Comparison of ENCODE assay signal across 8 cellular contexts in the genomic region with DNA sequence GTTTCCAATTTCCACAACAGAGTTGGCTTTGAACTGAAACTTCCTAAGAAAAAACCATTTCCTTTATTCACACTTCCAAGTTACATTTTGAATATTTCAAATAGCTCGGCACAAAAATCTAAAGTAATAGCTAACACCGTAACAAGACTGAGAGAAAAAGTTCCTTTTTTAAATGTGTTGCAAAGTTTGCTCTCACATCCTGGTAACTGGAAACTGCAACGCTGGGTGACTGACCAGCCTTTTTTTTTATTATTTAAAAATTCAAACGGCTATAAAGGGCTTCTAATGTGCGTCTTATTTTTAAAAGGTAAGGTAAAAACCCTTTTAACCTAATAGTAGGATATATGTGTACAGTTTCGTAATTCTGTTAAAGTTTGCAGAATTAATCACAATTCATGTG. TPM values are rescaled to one million over a fixed set of nuclear protein-coding genes. Genes with fewer than 3 reads are reported as not detected.
DNase-seq lines count a peak whose midpoint lies in the region; ATAC-seq, FAIRE-seq and TF ChIP-seq lines count a peak whose summit lies in the region.

No MANE protein-coding gene starts in this region.

- H3K27ac ChIP-seq in A549 (peak overlapping the region; percentile 95 to 97), HL-60 (replicated peaks) (peak overlapping the region; percentile 93), body of pancreas (peak overlapping the region in 3 of 4 donors; percentile 88 to 98 (median 96)), mesodermal cell (ENCODE audit: low read depth, low read length, severe bottlenecking) (peak overlapping the region; percentile 93)

- no peaks in the 10 kb centered on the region for H3K27me3 ChIP-seq in HL-60 (ENCODE audit: insufficient read depth, poor library complexity, severe bottlenecking)
- no peaks in the 10 kb centered on the region for H3K27me3 ChIP-seq in body of pancreas

- H3K36me3 ChIP-seq in body of pancreas (replicated peaks in 1 of 2; ENCODE audit: insufficient read depth in 1 of 2, low read depth in 2 of 2) (no peaks in the 10 kb centered on the region), mesodermal cell (ENCODE audit: control insufficient read depth, insufficient read depth, low read length) (peaks cover 6% of the 10 kb centered on the region)

- no peak for DNase-seq in A549 (ENCODE audit: low read depth in 1 of 2, low spot score in 1 of 2)
- DNase-seq in HL-60 (ENCODE audit: low read depth in 1 of 2, low spot score in 1 of 2): no peak
- DNase-seq in body of pancreas: no peak
- DNase-seq in NCI-H345 (lab: John Stamatoyannopoulos, UW): no peak
- DNase-seq in OCI-M1 (lab: John Stamatoyannopoulos, UW): no peak

- H3K4me1 ChIP-seq in A549 (peaks cover 47% of the 10 kb centered on the region), body of pancreas (peaks cover 54% of the 10 kb centered on the region), mesodermal cell (ENCODE audit: control insufficient read depth, insufficient read depth, low read length, poor library complexity, severe bottlenecking) (peaks cover 15% of the 10 kb centered on the region)

- peak overlapping the region; percentile 93 for H3K4me2 ChIP-seq in A549

- no peak for ATAC-seq in A549
- no peak for ATAC-seq in body of pancreas
- no peak for ATAC-seq in HG02938 (IDR thresholded peaks at IDR 0.05; ENCODE audit: unreplicated experiment)
- ATAC-seq in HG03139 (IDR thresholded peaks at IDR 0.05; ENCODE audit: unreplicated experiment): no peak

- TF ChIP-seq CTCF in A549 (IDR thresholded peaks at IDR 0.05) (no peak), HL-60 (IDR thresholded peaks at IDR 0.05; ENCODE audit: insufficient read depth, low read length) (no peak), body of pancreas (IDR thresholded peaks at IDR 0.05) (no peak)

- TF ChIP-seq EP300 in A549 (IDR thresholded peaks at IDR 0.05): no peak

- FAIRE-seq in A549 (lab: Jason Lieb, UNC): no peak

- intact Hi-C loops in body of pancreas (cut with DNase I): loop anchor here (10.0 kb wide), 1 partner anchor 54 kb away; no protein-coding TSS in a partner anchor

- H3K9me3 ChIP-seq in A549: no peaks in the 10 kb centered on the region
- H3K9me3 ChIP-seq in body of pancreas: no peaks in the 10 kb centered on the region
- no peaks in the 10 kb centered on the region for H3K9me3 ChIP-seq in mesodermal cell (ENCODE audit: control insufficient read depth, low read length)

- POLR2A ChIA-PET in A549 (lab: Yijun Ruan, JAX): interaction anchor here (0.7 to 4.6 kb wide), 6 partner anchors 65 to 224 kb away, joined by 3 to 63 read pairs (median 3); partner anchors contain the start of genes ATL2, GALM and SRSF7

- 8% methylated on average over 6 of the region's 6 CpGs for WGBS in A549 (ENCODE audit: missing lambda C conversion rate)
- 4% methylated on average over 6 of the region's 6 CpGs for whole genome bisulfite sequencing in body of pancreas, 2 donors
- WGBS in mesodermal cell (ENCODE audit: insufficient coverage in 2 of 2), 2 experiments: 10% methylated on average over 2 of the region's 6 CpGs; no CpG with 5 or more reads in 1 of the 2 experiments

- no peak for TF ChIP-seq RAD21 in A549 (conservative IDR thresholded peaks at IDR 0.05 in 1 of 2, IDR thresholded peaks at IDR 0.05 in 1 of 2)

- TF ChIP-seq POLR2A in A549 (IDR thresholded peaks at IDR 0.05; ENCODE audit: low read length) (no peak), body of pancreas (IDR thresholded peaks at IDR 0.05) (no peak)

- H3K4me3 ChIP-seq in A549 (peak overlapping the region; percentile 91), HL-60 (replicated peaks; ENCODE audit: insufficient read depth, low read length) (peak overlapping the region; percentile 66), body of pancreas (peak overlapping the region in 1 of 2 donors; percentile 97), mesodermal cell (ENCODE audit: extremely low read depth, insufficient read depth, low read length, poor library complexity, severe bottlenecking) (peak overlapping the region; percentile 79)

- CTCF ChIA-PET in A549 (lab: Yijun Ruan, JAX): interaction anchor here (0.7 to 11.8 kb wide), 14 partner anchors 12 to 150 kb away, joined by 3 to 152 read pairs (median 6); partner anchors contain the start of gene SRSF7

TF ChIP-seq in A549, 52 proteins besides CTCF, POLR2A, EP300 and RAD21:
- TF ChIP-seq KDM5A (IDR thresholded peaks at IDR 0.05) (no peak; the same call in 1 of the 2 replicates), CBX2 (IDR thresholded peaks at IDR 0.05; ENCODE audit: borderline replicate concordance, low read depth) (no peak), ZC3H11A (IDR thresholded peaks at IDR 0.05) (no peak), ZNF302 (CRISPR knock-in tag; IDR thresholded peaks at IDR 0.05) (no peak), GATA3 (IDR thresholded peaks at IDR 0.05; ENCODE audit: borderline replicate concordance) (no peak), TP53 (CRISPR knock-in tag; IDR thresholded peaks at IDR 0.05) (no peak), JUN (IDR thresholded peaks at IDR 0.05) (no peak), BCL3 (IDR thresholded peaks at IDR 0.05) (no peak), RCOR1 (IDR thresholded peaks at IDR 0.05; ENCODE audit: low read depth, low read length) (no peak), NFE2L2 (conservative IDR thresholded peaks at IDR 0.05; ENCODE audit: low read length) (no peak), ZFP36 (IDR thresholded peaks at IDR 0.05; ENCODE audit: borderline replicate concordance, partially characterized antibody) (no peak), CHD2 (IDR thresholded peaks at IDR 0.05; ENCODE audit: low read length, partially characterized antibody) (no peak)
- TF ChIP-seq, protein P1, sequence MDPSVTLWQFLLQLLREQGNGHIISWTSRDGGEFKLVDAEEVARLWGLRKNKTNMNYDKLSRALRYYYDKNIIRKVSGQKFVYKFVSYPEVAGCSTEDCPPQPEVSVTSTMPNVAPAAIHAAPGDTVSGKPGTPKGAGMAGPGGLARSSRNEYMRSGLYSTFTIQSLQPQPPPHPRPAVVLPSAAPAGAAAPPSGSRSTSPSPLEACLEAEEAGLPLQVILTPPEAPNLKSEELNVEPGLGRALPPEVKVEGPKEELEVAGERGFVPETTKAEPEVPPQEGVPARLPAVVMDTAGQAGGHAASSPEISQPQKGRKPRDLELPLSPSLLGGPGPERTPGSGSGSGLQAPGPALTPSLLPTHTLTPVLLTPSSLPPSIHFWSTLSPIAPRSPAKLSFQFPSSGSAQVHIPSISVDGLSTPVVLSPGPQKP (IDR thresholded peaks at IDR 0.05; ENCODE audit: low read depth, low read length): no peak
- TF ChIP-seq, protein P2, sequence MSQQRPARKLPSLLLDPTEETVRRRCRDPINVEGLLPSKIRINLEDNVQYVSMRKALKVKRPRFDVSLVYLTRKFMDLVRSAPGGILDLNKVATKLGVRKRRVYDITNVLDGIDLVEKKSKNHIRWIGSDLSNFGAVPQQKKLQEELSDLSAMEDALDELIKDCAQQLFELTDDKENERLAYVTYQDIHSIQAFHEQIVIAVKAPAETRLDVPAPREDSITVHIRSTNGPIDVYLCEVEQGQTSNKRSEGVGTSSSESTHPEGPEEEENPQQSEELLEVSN (IDR thresholded peaks at IDR 0.05; ENCODE audit: borderline replicate concordance, low read depth): no peak
- TF ChIP-seq, protein P3, sequence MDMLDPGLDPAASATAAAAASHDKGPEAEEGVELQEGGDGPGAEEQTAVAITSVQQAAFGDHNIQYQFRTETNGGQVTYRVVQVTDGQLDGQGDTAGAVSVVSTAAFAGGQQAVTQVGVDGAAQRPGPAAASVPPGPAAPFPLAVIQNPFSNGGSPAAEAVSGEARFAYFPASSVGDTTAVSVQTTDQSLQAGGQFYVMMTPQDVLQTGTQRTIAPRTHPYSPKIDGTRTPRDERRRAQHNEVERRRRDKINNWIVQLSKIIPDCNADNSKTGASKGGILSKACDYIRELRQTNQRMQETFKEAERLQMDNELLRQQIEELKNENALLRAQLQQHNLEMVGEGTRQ (IDR thresholded peaks at IDR 0.05): no peak
TF ChIP-seq in A549: peak in this region for 0.

RNA-seq across cellular contexts. Expression of gene HNRNPLL, which starts 1.7 kb away (rescaled TPM):
- polyA plus RNA-seq in A549 (2011; rRNA removed) (67.5 and 73.8 TPM in 2 replicates), A549 (2017; fragmentation: RNase III; extraction: RNeasy Plus Mini Kit Qiagen cat#74134 plus additional on column Dnase treatment) (36.5 to 39.3 TPM (median 39.0 TPM) in 3 replicates)
- 17.6 and 19.7 TPM in 2 replicates for polyA plus RNA-seq in A549 (2012; cell fraction: cytosol; rRNA removed)
- polyA plus RNA-seq in A549 (2012; cell fraction: nucleus; rRNA removed): 12.3 and 14.5 TPM in 2 replicates
- polyA minus RNA-seq in A549 (2011; rRNA and poly(A)+ RNA removed): 21.4 and 24.9 TPM in 2 replicates
- total RNA-seq in body of pancreas: 10 to 100 TPM; 21.8 to 22.4 TPM
- 66.8 TPM for polyA plus RNA-seq in mesodermal cell (2013, experiment 1 of 2)
- 70.1 TPM for polyA plus RNA-seq in mesodermal cell (2013, experiment 2 of 2)
